Comparison of ENCODE assay signal across 17 cellular contexts in the genomic region with DNA sequence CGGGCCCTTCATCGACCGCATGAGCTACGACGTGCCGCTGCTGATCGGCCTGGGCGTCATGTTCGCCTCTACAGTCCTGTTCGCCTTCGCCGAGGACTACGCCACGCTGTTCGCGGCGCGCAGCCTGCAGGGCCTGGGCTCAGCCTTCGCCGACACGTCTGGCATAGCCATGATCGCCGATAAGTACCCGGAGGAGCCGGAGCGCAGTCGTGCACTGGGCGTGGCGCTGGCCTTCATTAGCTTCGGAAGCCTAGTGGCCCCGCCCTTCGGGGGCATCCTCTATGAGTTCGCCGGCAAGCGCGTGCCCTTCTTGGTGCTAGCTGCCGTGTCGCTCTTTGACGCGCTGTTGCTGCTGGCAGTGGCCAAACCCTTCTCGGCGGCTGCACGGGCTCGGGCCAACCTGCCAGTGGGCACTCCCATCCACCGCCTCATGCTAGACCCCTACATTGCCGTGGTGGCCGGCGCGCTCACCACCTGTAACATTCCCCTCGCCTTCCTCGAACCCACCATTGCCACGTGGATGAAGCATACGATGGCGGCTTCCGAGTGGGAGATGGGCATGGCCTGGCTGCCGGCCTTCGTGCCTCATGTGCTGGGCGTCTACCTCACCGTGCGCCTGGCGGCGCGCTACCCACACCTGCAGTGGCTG. TPM values are rescaled to one million over a fixed set of nuclear protein-coding genes. Genes with fewer than 3 reads are reported as not detected.
DNase-seq lines count a peak whose midpoint lies in the region; ATAC-seq and TF ChIP-seq lines count a peak whose summit lies in the region.
"Had no signal": no experiment of that assay in that cellular context is flagged by ENCODE, and none has a peak within 500 bp of the region (broad histone marks: within the 10 kb centered on the region; RNA-seq: fewer than 3 reads in every experiment).

No MANE protein-coding gene starts in this region.

- no peak overlapping the region for H3K9ac ChIP-seq in SK-N-SH
- H3K9ac ChIP-seq in NT2/D1 (ENCODE audit: insufficient read length, low read depth): peak overlapping the region; percentile 56
- no peak overlapping the region for H3K9ac ChIP-seq in iPS-15b (ENCODE audit: low read depth, low read length)

- H3K4me3 ChIP-seq in SK-N-SH (ENCODE audit: low read depth in 2 of 2, low read length in 1 of 2) (peak overlapping the region; percentile 54 to 58), NT2/D1 (ENCODE audit: insufficient read length, low read depth) (peak overlapping the region; percentile 39), iPS-15b (ENCODE audit: low read depth, low read length) (peak overlapping the region; percentile 40), sigmoid colon (no peak overlapping the region)
- H3K4me3 ChIP-seq: A549 had no signal

- H3K4me2 ChIP-seq in SK-N-SH: peak overlapping the region; percentile 70; the same call in 1 of the 2 replicates

- H3K27ac ChIP-seq in SK-N-SH (ENCODE audit: low read depth in 2 of 2, low read length in 1 of 2) (no peak overlapping the region), sigmoid colon (no peak overlapping the region)
- H3K27ac ChIP-seq: A549, neutrophil, transverse colon had no signal

- no peak for TF ChIP-seq CTCF in SK-N-SH (IDR thresholded peaks at IDR 0.05)
- no peak for TF ChIP-seq CTCF in sigmoid colon (IDR thresholded peaks at IDR 0.05)

- no peak for TF ChIP-seq POLR2A in sigmoid colon (IDR thresholded peaks at IDR 0.05)

- no peaks in the 10 kb centered on the region for H3F3A ChIP-seq in SK-N-SH (replicated peaks; ENCODE audit: insufficient read depth)

- H3K79me2 ChIP-seq in SK-N-SH (ENCODE audit: insufficient read depth): no peaks in the 10 kb centered on the region

- POLR2A ChIA-PET in SK-N-SH (lab: Yijun Ruan, JAX): no interaction called here

- ATAC-seq in SK-N-SH treated with all-trans-retinoic acid at 6 μM for 48 hours: no peak
- ATAC-seq: A549, HCT116 had no signal

- no peaks in the 10 kb centered on the region for H4K20me1 ChIP-seq in SK-N-SH (ENCODE audit: insufficient read depth)

- no peaks in the 10 kb centered on the region for H3K36me3 ChIP-seq in SK-N-SH (replicated peaks in 1 of 2; ENCODE audit: control insufficient read depth in 1 of 2, insufficient read depth in 2 of 2, low read length in 1 of 2)
- no peaks in the 10 kb centered on the region for H3K36me3 ChIP-seq in NT2/D1 (ENCODE audit: insufficient read depth, insufficient read length, low read length)
- H3K36me3 ChIP-seq in iPS-15b (ENCODE audit: control insufficient read depth, insufficient read depth, low read length): no peaks in the 10 kb centered on the region
- no peaks in the 10 kb centered on the region for H3K36me3 ChIP-seq in sigmoid colon
- H3K36me3 ChIP-seq: neutrophil, transverse colon had no signal

- H3K9me2 ChIP-seq in SK-N-SH: no peaks in the 10 kb centered on the region

- H3K4me1 ChIP-seq in SK-N-SH (ENCODE audit: control insufficient read depth in 1 of 2, insufficient read depth in 2 of 2, low read depth in 1 of 2, low read length in 1 of 2) (peaks cover 0 to 52% of the 10 kb centered on the region in 2 experiments; a peak in 1 of 4 replicates), NT2/D1 (ENCODE audit: insufficient read depth, insufficient read length) (peaks cover 16% of the 10 kb centered on the region), iPS-15b (ENCODE audit: control insufficient read depth, insufficient read depth, low read length) (peaks cover 7% of the 10 kb centered on the region), sigmoid colon (peaks cover 0 to 33% (median 20%) of the 10 kb centered on the region in 4 donors)
- H3K4me1 ChIP-seq: A549 had no signal

- CTCF ChIA-PET in SK-N-SH (lab: Yijun Ruan, JAX): no interaction called here

- TF ChIP-seq EP300 in SK-N-SH (IDR thresholded peaks at IDR 0.05; ENCODE audit: borderline replicate concordance in 1 of 2, low read depth in 1 of 2, low read length in 1 of 2) (no peak), sigmoid colon (IDR thresholded peaks at IDR 0.05) (no peak)

- no peaks in the 10 kb centered on the region for H3K9me3 ChIP-seq in SK-N-SH
- no peaks in the 10 kb centered on the region for H3K9me3 ChIP-seq in NT2/D1 (ENCODE audit: insufficient read depth, low read length)
- H3K9me3 ChIP-seq in iPS-15b (ENCODE audit: control insufficient read depth, insufficient read depth, low read length): no peaks in the 10 kb centered on the region
- H3K9me3 ChIP-seq in sigmoid colon: no peaks in the 10 kb centered on the region
- H3K9me3 ChIP-seq: A549, neutrophil, transverse colon had no signal

- H2AFZ ChIP-seq in SK-N-SH (ENCODE audit: low read depth): no peak overlapping the region

- no peak for TF ChIP-seq RAD21 in SK-N-SH (IDR thresholded peaks at IDR 0.05; ENCODE audit: low read length)

- DNase-seq in SK-N-SH (no peak), NT2/D1 (ENCODE audit: low read depth, low spot score) (no peak), sigmoid colon (peak; percentile 52), HPDE6-E6E7 (ENCODE audit: extremely low spot score) (no peak), SIG-M5 treated with dmso at 0.1 percent for 504 hours (lab: John Stamatoyannopoulos, UW; ENCODE audit: unreplicated experiment) (no peak), MV-4-11 (lab: John Stamatoyannopoulos, UW) (no peak)
- DNase-seq: amniotic stem cell; foreskin melanocyte; NCI-H446 treated with DMSO at 0.1 percent for 48 hours; stimulated activated CD4-positive, alpha-beta T cell treated with anti-CD3 and anti-CD28 coated beads, Interleukin-12 subunit alpha, Interleukin-12 subunit beta, amount 100 ng/mL, for 4 hours; transverse colon had no signal

- intact Hi-C loops in sigmoid colon (cut with DNase I): no loop called here

- 96% methylated on average over 52 of the region's 63 CpGs for WGBS in SK-N-SH (ENCODE audit: low lambda C conversion rate)
- WGBS in sigmoid colon, 2 donors: 10 to 36% methylated on average over 63 of the region's 63 CpGs

- H3K27me3 ChIP-seq in SK-N-SH (ENCODE audit: insufficient read depth): no peaks in the 10 kb centered on the region; the same call in 1 of the 2 replicates
- H3K27me3 ChIP-seq in NT2/D1 (ENCODE audit: insufficient read depth, insufficient read length): peaks cover 95% of the 10 kb centered on the region
- peaks cover 93% of the 10 kb centered on the region for H3K27me3 ChIP-seq in iPS-15b (ENCODE audit: control insufficient read depth, insufficient read depth, low read length)
- peaks cover 50 to 94% (median 94%) of the 10 kb centered on the region in 3 donors for H3K27me3 ChIP-seq in sigmoid colon

TF ChIP-seq in SK-N-SH, 30 proteins besides CTCF, POLR2A, EP300 and RAD21 (continues in another document):
- TF ChIP-seq GATA2 (CRISPR knock-in tag; IDR thresholded peaks at IDR 0.05): no peak
- no peak for TF ChIP-seq ZBTB33 (IDR thresholded peaks at IDR 0.05; ENCODE audit: borderline replicate concordance, low read depth)

TF ChIP-seq in SK-N-SH treated with all-trans-retinoic acid at 6 μM for 48 hours, 23 proteins besides CTCF, POLR2A, EP300 and RAD21 (continues in another document):
- TF ChIP-seq TSHZ2 (CRISPR knock-in tag; IDR thresholded peaks at IDR 0.05) (no peak), PPARA (CRISPR knock-in tag; IDR thresholded peaks at IDR 0.05; ENCODE audit: borderline replicate concordance) (no peak), ZNF8 (CRISPR knock-in tag; IDR thresholded peaks at IDR 0.05) (no peak), ISL1 (CRISPR knock-in tag; IDR thresholded peaks at IDR 0.05) (no peak), CSDC2 (CRISPR knock-in tag; IDR thresholded peaks at IDR 0.05) (no peak)
- TF ChIP-seq, protein P1, sequence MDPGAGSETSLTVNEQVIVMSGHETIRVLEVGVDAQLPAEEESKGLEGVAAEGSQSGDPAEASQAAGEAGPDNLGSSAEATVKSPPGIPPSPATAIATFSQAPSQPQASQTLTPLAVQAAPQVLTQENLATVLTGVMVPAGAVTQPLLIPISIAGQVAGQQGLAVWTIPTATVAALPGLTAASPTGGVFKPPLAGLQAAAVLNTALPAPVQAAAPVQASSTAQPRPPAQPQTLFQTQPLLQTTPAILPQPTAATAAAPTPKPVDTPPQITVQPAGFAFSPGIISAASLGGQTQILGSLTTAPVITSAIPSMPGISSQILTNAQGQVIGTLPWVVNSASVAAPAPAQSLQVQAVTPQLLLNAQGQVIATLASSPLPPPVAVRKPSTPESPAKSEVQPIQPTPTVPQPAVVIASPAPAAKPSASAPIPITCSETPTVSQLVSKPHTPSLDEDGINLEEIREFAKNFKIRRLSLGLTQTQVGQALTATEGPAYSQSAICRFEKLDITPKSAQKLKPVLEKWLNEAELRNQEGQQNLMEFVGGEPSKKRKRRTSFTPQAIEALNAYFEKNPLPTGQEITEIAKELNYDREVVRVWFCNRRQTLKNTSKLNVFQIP (CRISPR knock-in tag; IDR thresholded peaks at IDR 0.05; ENCODE audit: borderline replicate concordance, low read depth): no peak

RNA-seq across cellular contexts. Expression of gene SLC18A3, which starts 1.2 kb away (rescaled TPM):
- polyA plus RNA-seq in SK-N-SH (2012; rRNA removed) (1.7 TPM in 2 replicates), sigmoid colon (under 1 TPM in 1 of 3 donors, not detected in 2; 0.98 TPM)
- 0.84 and 1.6 TPM in 2 replicates for polyA plus RNA-seq in SK-N-SH (2012; cell fraction: cytosol; rRNA removed)
- polyA plus RNA-seq in SK-N-SH (2012; cell fraction: nucleus; rRNA removed): 1.1 and 1.4 TPM in 2 replicates
- 1 to 10 TPM in 1 of 4 donors, under 1 TPM in 2, not detected in 1; 0.16 to 2.5 (median 0.68) TPM for total RNA-seq in sigmoid colon
- total RNA-seq: T-helper 2 cell treated with Interferon-gamma antibody and Interleukin-4, amounts not matched to agents 100 ng/mL and 5 ng/mL, for 36 hours had no signal
- polyA plus RNA-seq: A549 had no signal

RNA-seq across cellular contexts. Expression of gene CHAT, which starts 2.5 kb away (rescaled TPM):
- polyA plus RNA-seq in SK-N-SH (2012; rRNA removed): 0.08 TPM in 1 of 2 replicates, not detected in the other
- not detected in 2 replicates for polyA plus RNA-seq in SK-N-SH (2012; cell fraction: cytosol; rRNA removed)
- 0.08 TPM in 1 of 2 replicates, not detected in the other for polyA plus RNA-seq in SK-N-SH (2012; cell fraction: nucleus; rRNA removed)
- under 1 TPM in 1 of 4 donors, not detected in 3; 0.41 TPM for total RNA-seq in sigmoid colon
- polyA plus RNA-seq in sigmoid colon: under 1 TPM in 1 of 3 donors, not detected in 2; 0.57 TPM
- polyA plus RNA-seq: A549 had no signal

Comparison
In these comparisons a context has a peak if more than half of its experiments do, and no peak if none do; other contexts are left out.
1. H3K4me3 ChIP-seq: peak in SK-N-SH (2 of 2), NT2/D1 (single experiment) and iPS-15b (single experiment); none in sigmoid colon (0 of 4).